11 cellular contexts compared by ENCODE assay signal in genomic region chr7:34133356-34133982, GRCh38.
DNase-seq lines count a peak whose midpoint lies in the region; ATAC-seq, FAIRE-seq and TF ChIP-seq lines count a peak whose summit lies in the region.
"Had no signal": no experiment of that assay in that cellular context is flagged by ENCODE, and none has a peak within 500 bp of the region (broad histone marks: within the 10 kb centered on the region; RNA-seq: fewer than 3 reads in every experiment).

No MANE protein-coding gene starts in this region.

- CTCF ChIA-PET in A549 (lab: Yijun Ruan, JAX), result interaction anchor here (0.6 to 5.0 kb wide), 18 partner anchors 9 to 890 kb away, joined by 3 to 43 read pairs (median 4); no protein-coding TSS in a partner anchor

- H3K9me3 ChIP-seq in A549 (no peaks in the 10 kb centered on the region), GM23248 (ENCODE audit: low read depth) (no peaks in the 10 kb centered on the region)
- H3K9me3 ChIP-seq: stomach had no signal

- H2AFZ ChIP-seq in GM23248, result peak overlapping the region; percentile 48

- peak; percentile 13 for FAIRE-seq in A549 (lab: Jason Lieb, UNC)
- FAIRE-seq: colon had no signal

- no peaks in the 10 kb centered on the region for H3K36me3 ChIP-seq in GM23248 (ENCODE audit: low read depth)
- H3K36me3 ChIP-seq: stomach had no signal

- TF ChIP-seq RAD21 in A549 (conservative IDR thresholded peaks at IDR 0.05 in 1 of 2, IDR thresholded peaks at IDR 0.05 in 1 of 2), result no peak

- H3K9me2 ChIP-seq in GM23248 (ENCODE audit: insufficient read depth), result no peaks in the 10 kb centered on the region

- no peak for TF ChIP-seq EP300 in A549 (IDR thresholded peaks at IDR 0.05)

- peak; percentile 16 to 43 for DNase-seq in A549 (ENCODE audit: low read depth in 1 of 2, low spot score in 1 of 2)
- peak; percentile 97 for DNase-seq in GM23248
- DNase-seq in T1000 (lab: John Stamatoyannopoulos, UW), result peak; percentile 49
- peak; percentile 94 to 97 for DNase-seq in foreskin keratinocyte
- DNase-seq in activated naive CD4-positive, alpha-beta T cell (lab: John Stamatoyannopoulos, UW), result no peak
- no peak for DNase-seq in NCI-H774 (lab: John Stamatoyannopoulos, UW)
- no peak for DNase-seq in 8988T
- DNase-seq: CD4-positive, alpha-beta T cell had no signal

- H3K27ac ChIP-seq in A549 (peak overlapping the region; percentile 35 to 75), GM23248 (peak overlapping the region; percentile 95), foreskin keratinocyte (peak overlapping the region; percentile 95)

- H3K27me3 ChIP-seq in GM23248 (replicated peaks; ENCODE audit: insufficient read depth) (no peaks in the 10 kb centered on the region), foreskin keratinocyte (no peaks in the 10 kb centered on the region)
- H3K27me3 ChIP-seq: stomach had no signal

- H3K4me1 ChIP-seq in A549 (peaks cover 23% of the 10 kb centered on the region; the same call in 2 of the 3 replicates), GM23248 (ENCODE audit: insufficient read depth) (peaks cover 48% of the 10 kb centered on the region), foreskin keratinocyte (no peaks in the 10 kb centered on the region)

- 80% methylated on average over 8 of the region's 8 CpGs for WGBS in A549 (ENCODE audit: missing lambda C conversion rate)
- WGBS in GM23248 (ENCODE audit: low coverage in 1 of 2, low lambda C conversion rate in 2 of 2, missing lambda C conversion rate in 2 of 2), 2 experiments, result 33 to 41% methylated on average over 8 of the region's 8 CpGs

- no peaks in the 10 kb centered on the region for H4K20me1 ChIP-seq in GM23248 (ENCODE audit: insufficient read depth)

- peak overlapping the region; percentile 79 for H3K9ac ChIP-seq in GM23248

- H3K4me2 ChIP-seq in A549 (0 out of 3 replicates have a peak overlapping the region, but pooled peaks have one; percentile 5), GM23248 (ENCODE audit: unreplicated experiment) (peak overlapping the region; percentile 76)

- POLR2A ChIA-PET in A549 (lab: Yijun Ruan, JAX), result no interaction called here

- TF ChIP-seq POLR2A in A549 (IDR thresholded peaks at IDR 0.05; ENCODE audit: low read length), result no peak

- in situ Hi-C loops in GM23248 (cut with MboI), result no loop called here

- TF ChIP-seq CTCF in A549 (IDR thresholded peaks at IDR 0.05) (no peak), foreskin keratinocyte (conservative IDR thresholded peaks at IDR 0.05) (no peak)

- H3K4me3 ChIP-seq in A549, result no peak overlapping the region
- peak overlapping the region; percentile 48 for H3K4me3 ChIP-seq in GM23248
- H3K4me3 ChIP-seq: stomach had no signal

- H3F3A ChIP-seq in GM23248 (ENCODE audit: insufficient read depth), result peaks cover 31% of the 10 kb centered on the region

- peak; percentile 54 to 74 for ATAC-seq in A549
- peak; percentile 94 for ATAC-seq in foreskin keratinocyte
- ATAC-seq in HG03025 (IDR thresholded peaks at IDR 0.05; ENCODE audit: low FRiP score, unreplicated experiment), result no peak

- H3K79me2 ChIP-seq in GM23248 (ENCODE audit: insufficient read depth), result peaks cover 51% of the 10 kb centered on the region

TF ChIP-seq in A549, 52 proteins besides CTCF, POLR2A, EP300 and RAD21:
- no peak for TF ChIP-seq HOXB13 (CRISPR knock-in tag; IDR thresholded peaks at IDR 0.05; ENCODE audit: low read depth)

Comparison
In these comparisons a context has a peak if more than half of its experiments do, and no peak if none do; other contexts are left out.
1. DNase-seq: peak in A549 (2 of 2), GM23248 (single experiment), T1000 (single experiment) and foreskin keratinocyte (2 of 2); none in activated naive CD4-positive, alpha-beta T cell (0 of 4), NCI-H774 (single experiment) and 8988T (single experiment).
2. Peak in every context shown above with its lines, with median percentiles within 50 percentile points of each other: H3K27ac ChIP-seq.